In the genomic region with DNA sequence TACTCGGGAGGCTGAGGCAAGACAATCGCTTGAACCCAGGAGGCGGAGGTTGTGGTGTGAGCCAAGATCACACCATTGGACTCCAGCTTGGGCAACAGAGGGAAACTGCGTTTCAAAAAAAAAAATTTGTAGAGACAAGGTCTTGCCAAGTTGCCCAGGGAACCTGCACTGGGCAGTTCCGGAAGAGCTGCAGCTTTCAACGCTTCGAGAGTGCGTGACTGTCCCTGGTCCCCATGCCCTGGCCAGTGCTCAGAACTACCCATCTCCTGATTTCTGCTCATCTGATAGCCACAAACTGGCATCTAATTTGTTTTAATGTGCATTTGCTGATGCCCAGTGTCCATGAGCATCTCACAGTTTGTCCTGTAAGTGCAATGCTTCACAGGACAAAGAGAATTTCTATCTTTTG, we compare ENCODE assay signal across 8 cellular contexts. TPM values are rescaled to one million over a fixed set of nuclear protein-coding genes. Genes with fewer than 3 reads are reported as not detected.
DNase-seq lines count a peak whose midpoint lies in the region; ATAC-seq, FAIRE-seq and TF ChIP-seq lines count a peak whose summit lies in the region.

No MANE protein-coding gene starts in this region.

- no peaks in the 10 kb centered on the region for H3K27me3 ChIP-seq in skeletal muscle satellite cell (ENCODE audit: control insufficient read depth, insufficient read depth, low read length)

- no peak for TF ChIP-seq CTCF in activated B cell treated with CpG ODN at 0.5 μM for 24 hours (IDR thresholded peaks at IDR 0.05)
- TF ChIP-seq CTCF in GM13976 (IDR thresholded peaks at IDR 0.05; ENCODE audit: borderline replicate concordance, control extremely low read depth, extremely low read depth, insufficient read depth, missing control alignments) = no peak

- no peaks in the 10 kb centered on the region for H3K9me3 ChIP-seq in skeletal muscle satellite cell (replicated peaks; ENCODE audit: low read length)

- no peak for TF ChIP-seq POLR2A in GM12892 (IDR thresholded peaks at IDR 0.05; ENCODE audit: low read depth, low read length)

- peaks cover 39% of the 10 kb centered on the region for H3K36me3 ChIP-seq in skeletal muscle satellite cell (ENCODE audit: insufficient read depth, low read length)

- no peak for ATAC-seq in activated B cell treated with CpG ODN at 0.5 μM for 24 hours (ENCODE audit: low read depth)

- peak overlapping the region; percentile 76 for H3K27ac Mint-ChIP-seq in activated B cell treated with CpG ODN at 0.5 μM for 24 hours

- H3K4me1 Mint-ChIP-seq in activated B cell treated with CpG ODN at 0.5 μM for 24 hours = peaks cover 35% of the 10 kb centered on the region

- H3K4me1 ChIP-seq in skeletal muscle satellite cell (ENCODE audit: control insufficient read depth, insufficient read depth, low read length) = peaks cover 10% of the 10 kb centered on the region

- peak overlapping the region; percentile 95 for H3K9ac ChIP-seq in skeletal muscle satellite cell (ENCODE audit: low read depth, low read length)

- H3K36me3 Mint-ChIP-seq in activated B cell treated with CpG ODN at 0.5 μM for 24 hours (ENCODE audit: low read depth) = peaks cover 47% of the 10 kb centered on the region

- POLR2A ChIA-PET in activated B cell treated with CpG ODN at 0.5 μM for 24 hours (lab: Charles Lee) = interaction anchor here (0.6 to 14.0 kb wide), 21 partner anchors 9 to 1669 kb away, joined by 3 to 188 read pairs (median 4); partner anchors contain the start of genes CBX4, CEP131, FAAP100 and MRPL12

- H3K4me2 ChIP-seq in skeletal muscle satellite cell (ENCODE audit: low read length) = peak overlapping the region; percentile 93

- FAIRE-seq in GM12892 (lab: Jason Lieb, UNC) = no peak

- in situ Hi-C loops in GM13976 (cut with MboI; ENCODE audit: low sequenced_read_pairs, unreplicated experiment) = no loop called here

- H3K4me3 Mint-ChIP-seq in activated B cell treated with CpG ODN at 0.5 μM for 24 hours = peak overlapping the region; percentile 99

- no peaks in the 10 kb centered on the region for H3K27me3 Mint-ChIP-seq in activated B cell treated with CpG ODN at 0.5 μM for 24 hours

- CTCF ChIA-PET in activated B cell treated with CpG ODN at 0.5 μM for 24 hours (lab: Charles Lee) = interaction anchor here (1.3 to 1.5 kb wide), 3 partner anchors 24 to 217 kb away, joined by 3 to 6 read pairs (median 5); no protein-coding TSS in a partner anchor

- H3K4me3 ChIP-seq in skeletal muscle satellite cell (ENCODE audit: low read length) = peak overlapping the region; percentile 91

- DNase-seq in NCI-H510A treated with DMSO at 0.1 percent for 48 hours (lab: John Stamatoyannopoulos, UW) (peak; percentile 35), NCI-H510A (lab: John Stamatoyannopoulos, UW) (no peak), activated B cell treated with CpG ODN at 0.5 μM for 24 hours (no peak), foreskin melanocyte (peak; percentile 42), GM12892 (ENCODE audit: insufficient read length) (no peak), GM13976 (ENCODE audit: low spot score) (no peak), amniotic stem cell (lab: John Stamatoyannopoulos, UW) (no peak)

- H3K9me3 Mint-ChIP-seq in activated B cell treated with CpG ODN at 0.5 μM for 24 hours = no peaks in the 10 kb centered on the region

- intact Hi-C loops in activated B cell treated with CpG ODN at 0.5 μM for 24 hours (cut with micrococcal nuclease) = no loop called here

RNA-seq across cellular contexts. Expression of gene ACTG1, which starts 4.0 kb away (rescaled TPM):
- total RNA-seq in activated B cell treated with CpG ODN at 0.5 μM for 24 hours = 2,863 and 2,949 TPM in 2 replicates
- total RNA-seq in skeletal muscle satellite cell (2012; rRNA removed) = 9,662 and 11,711 TPM in 2 replicates
- polyA plus RNA-seq in GM12892 (2012; ENCODE audit: missing spikeins) = 2,092 TPM

RNA-seq across cellular contexts. Expression of gene FSCN2, which starts 19.5 kb away (rescaled TPM):
- 3.2 and 5.5 TPM in 2 replicates for total RNA-seq in activated B cell treated with CpG ODN at 0.5 μM for 24 hours
- 0.76 and 1.3 TPM in 2 replicates for total RNA-seq in skeletal muscle satellite cell (2012; rRNA removed)
- 0.87 TPM for polyA plus RNA-seq in GM12892 (2012; ENCODE audit: missing spikeins)

RNA-seq across cellular contexts. Expression of gene FAAP100, which starts 43.5 kb away (rescaled TPM):
- total RNA-seq in activated B cell treated with CpG ODN at 0.5 μM for 24 hours = 42.6 and 48.2 TPM in 2 replicates
- total RNA-seq in skeletal muscle satellite cell (2012; rRNA removed) = 26.2 and 31.2 TPM in 2 replicates
- polyA plus RNA-seq in GM12892 (2012; ENCODE audit: missing spikeins) = 7.8 TPM

Comparison
In these comparisons a context has a peak if more than half of its experiments do, and no peak if none do; other contexts are left out.
1. DNase-seq: peak in NCI-H510A treated with DMSO at 0.1 percent for 48 hours (single experiment) and foreskin melanocyte (single experiment); none in NCI-H510A (single experiment), activated B cell treated with CpG ODN at 0.5 μM for 24 hours (single experiment), GM12892 (single experiment), GM13976 (single experiment) and amniotic stem cell (single experiment).